17 cellular contexts compared by ENCODE assay signal in the genomic region with DNA sequence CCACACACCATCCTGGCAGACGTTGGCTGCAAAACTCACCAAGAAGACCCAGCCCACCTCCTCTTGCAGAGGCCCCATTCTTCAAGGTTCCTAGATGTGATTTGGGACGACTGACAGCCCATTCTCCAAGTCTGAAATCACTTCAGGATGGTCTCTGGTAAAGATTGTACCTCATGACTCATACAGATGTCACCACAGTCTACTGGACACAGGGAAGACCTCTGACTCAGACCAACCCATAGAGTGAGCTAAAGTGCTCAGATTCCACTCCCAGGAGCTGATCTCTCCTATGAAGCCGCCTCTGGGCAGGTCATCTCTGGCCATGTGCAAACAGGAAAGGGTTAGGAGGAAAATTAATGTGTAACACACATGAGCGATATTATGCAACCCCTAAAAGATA.
A peak's percentile ranks its signal among the peaks of the same experiment; 100 is the strongest.
DNase-seq lines count a peak whose midpoint lies in the region; ATAC-seq, FAIRE-seq and TF ChIP-seq lines count a peak whose summit lies in the region.
"Had no signal": no experiment of that assay in that cellular context is flagged by ENCODE, and none has a peak within 500 bp of the region (broad histone marks: within the 10 kb centered on the region; RNA-seq: fewer than 3 reads in every experiment).

No MANE protein-coding gene starts in this region.

- DNase-seq in A549 (ENCODE audit: low read depth in 1 of 2, low spot score in 1 of 2): peak; percentile 5 to 40
- DNase-seq in HS-5 (ENCODE audit: low read depth): peak; percentile 9
- peak; percentile 71 for DNase-seq in RPMI7951 (ENCODE audit: low read depth)
- peak; percentile 55 for DNase-seq in kidney glomerular epithelial cell (lab: John Stamatoyannopoulos, UW)
- DNase-seq in H9: no peak
- no peak for DNase-seq in SKM-1 treated with dmso at 0.1 percent for 144 hours (lab: John Stamatoyannopoulos, UW; ENCODE audit: unreplicated experiment)
- no peak for DNase-seq in GM12891 (ENCODE audit: insufficient read length, low spot score)
- DNase-seq in activated CD4-positive, alpha-beta T cell treated with anti-CD3 and anti-CD28 coated beads for 4 hours: no peak
- DNase-seq: COR-L47, DMS153, KG1, NCI-H1092 treated with DMSO at 0.1 percent for 48 hours, NCI-H1694 treated with DMSO at 0.1 percent for 48 hours, NCI-H345, NCI-H526 treated with DMSO at 0.1 percent for 48 hours, T-helper 1 cell had no signal

- no peak overlapping the region for H2BK15ac ChIP-seq in H9 (ENCODE audit: low read depth, low read length)

- H3K23ac ChIP-seq in H9 (ENCODE audit: insufficient read length, low read depth, low read length): no peak overlapping the region

- H3K4me2 ChIP-seq in A549 (no peak overlapping the region), H9 (ENCODE audit: insufficient read depth, insufficient read length, low read length) (no peak overlapping the region)

- no peak overlapping the region for H3K4me3 ChIP-seq in A549
- H3K4me3 ChIP-seq: HAP-1 had no signal

- CTCF ChIA-PET in A549 (lab: Yijun Ruan, JAX): interaction anchor here (1.5 kb wide), 1 partner anchor 9 kb away, joined by 3 read pairs; no protein-coding TSS in a partner anchor

- FAIRE-seq in A549 (lab: Jason Lieb, UNC): no peak
- no peak for FAIRE-seq in GM12891 (lab: Jason Lieb, UNC)

- H2BK20ac ChIP-seq in H9 (ENCODE audit: low read depth, low read length, poor library complexity, severe bottlenecking): no peak overlapping the region

- no peak overlapping the region for H2BK5ac ChIP-seq in H9 (ENCODE audit: insufficient read length, low read length)

- no peaks in the 10 kb centered on the region for H3K79me1 ChIP-seq in H9 (ENCODE audit: insufficient read depth, low read depth, low read length, poor library complexity, severe bottlenecking)

- ATAC-seq in A549: peak in 1 of 2 experiments; percentile 50; a peak in 1 of 6 replicates

- H3K4me1 ChIP-seq in A549 (no peaks in the 10 kb centered on the region), H9 (ENCODE audit: insufficient read depth, low read length) (no peaks in the 10 kb centered on the region)
- H3K4me1 ChIP-seq: HAP-1 had no signal

- H4K8ac ChIP-seq in H9 (replicated peaks; ENCODE audit: insufficient read length, low read depth, low read length): no peak overlapping the region

- H4K91ac ChIP-seq in H9 (ENCODE audit: insufficient read length, low read depth, low read length): no peak overlapping the region

- peaks cover 0 to 6% of the 10 kb centered on the region in 2 experiments; a peak in 2 of 5 replicates for H3K9me3 Mint-ChIP-seq in H9

- H3K23me2 ChIP-seq in H9 (ENCODE audit: insufficient read length, low read depth, low read length, poor library complexity, severe bottlenecking): no peaks in the 10 kb centered on the region

- no peak for TF ChIP-seq EP300 in A549 (IDR thresholded peaks at IDR 0.05)

- no peak overlapping the region for H4K5ac ChIP-seq in H9 (ENCODE audit: insufficient read length, low read depth, low read length)

- no peaks in the 10 kb centered on the region for H4K20me1 ChIP-seq in H9 (ENCODE audit: control insufficient read depth, insufficient read depth, insufficient read length)

- H2AK5ac ChIP-seq in H9 (ENCODE audit: insufficient read length, low read length): no peak overlapping the region

- H3K27ac Mint-ChIP-seq in H9: no peak overlapping the region

- H2BK12ac ChIP-seq in H9 (ENCODE audit: insufficient read length, low read depth, low read length): no peak overlapping the region

- H3K9ac ChIP-seq in H9 (ENCODE audit: extremely low read depth, insufficient read length, low read length): no peak overlapping the region

- H2AFZ ChIP-seq in H9 (ENCODE audit: low read length): no peak overlapping the region

- H2BK120ac ChIP-seq in H9 (ENCODE audit: low read depth, low read length, poor library complexity, severe bottlenecking): no peak overlapping the region

- no peak overlapping the region for H3T11ph ChIP-seq in H9 (ENCODE audit: low read length)

- no peak overlapping the region for H3K4ac ChIP-seq in H9 (ENCODE audit: low read depth, low read length)

- H3K27me3 Mint-ChIP-seq in H9 (ENCODE audit: low read depth): peaks cover 2% of the 10 kb centered on the region; the same call in 1 of the 2 replicates

- H3K27ac ChIP-seq in A549 (no peak overlapping the region), H9 (ENCODE audit: insufficient read length, low read depth, low read length) (no peak overlapping the region)

- no peak overlapping the region for H3K56ac ChIP-seq in H9 (ENCODE audit: insufficient read length, low read depth, low read length)

- H3K9me3 ChIP-seq in A549 (no peaks in the 10 kb centered on the region), H9 (ENCODE audit: control insufficient read depth, low read depth, low read length) (no peaks in the 10 kb centered on the region)
- H3K9me3 ChIP-seq: HAP-1 had no signal

- peaks cover 21 to 31% of the 10 kb centered on the region in 2 experiments for H3K4me1 Mint-ChIP-seq in H9

- no peak overlapping the region; a peak in 1 of 5 replicates for H3K4me3 Mint-ChIP-seq in H9

- TF ChIP-seq CTCF in A549 (IDR thresholded peaks at IDR 0.05) (no peak), H9 (conservative IDR thresholded peaks at IDR 0.05) (no peak)

- H3K27me3 ChIP-seq in H9 (ENCODE audit: insufficient read depth, low read length): no peaks in the 10 kb centered on the region

- no peak overlapping the region for H3K14ac ChIP-seq in H9 (ENCODE audit: insufficient read depth, low read length)

- TF ChIP-seq POLR2A in A549 (IDR thresholded peaks at IDR 0.05; ENCODE audit: low read length) (no peak), GM12891 (IDR thresholded peaks at IDR 0.05; ENCODE audit: low read depth, low read length) (no peak)

- H3K79me2 ChIP-seq in H9 (ENCODE audit: insufficient read depth, low read length): no peaks in the 10 kb centered on the region

- WGBS in A549 (ENCODE audit: missing lambda C conversion rate): 14% methylated on average over 4 of the region's 4 CpGs
- no CpG with 5 or more reads among the region's 4 CpGs for WGBS in H9 (ENCODE audit: extremely low coverage, insufficient read length, low lambda C conversion rate)

- H3K18ac ChIP-seq in H9 (ENCODE audit: insufficient read length, low read depth, low read length): no peak overlapping the region

- TF ChIP-seq RAD21 in A549 (conservative IDR thresholded peaks at IDR 0.05 in 1 of 2, IDR thresholded peaks at IDR 0.05 in 1 of 2): no peak

- POLR2A ChIA-PET in A549 (lab: Yijun Ruan, JAX): no interaction called here

- H3K36me3 Mint-ChIP-seq in H9 (ENCODE audit: insufficient read depth in 1 of 3, low read depth in 3 of 3): no peaks in the 10 kb centered on the region; a peak in 1 of 7 replicates

TF ChIP-seq in A549, 52 proteins besides CTCF, POLR2A, EP300 and RAD21 (continues in another document):
- TF ChIP-seq EHMT2 (IDR thresholded peaks at IDR 0.05; ENCODE audit: low read depth) (no peak), SMC3 (IDR thresholded peaks at IDR 0.05) (no peak)
- TF ChIP-seq, protein P1, sequence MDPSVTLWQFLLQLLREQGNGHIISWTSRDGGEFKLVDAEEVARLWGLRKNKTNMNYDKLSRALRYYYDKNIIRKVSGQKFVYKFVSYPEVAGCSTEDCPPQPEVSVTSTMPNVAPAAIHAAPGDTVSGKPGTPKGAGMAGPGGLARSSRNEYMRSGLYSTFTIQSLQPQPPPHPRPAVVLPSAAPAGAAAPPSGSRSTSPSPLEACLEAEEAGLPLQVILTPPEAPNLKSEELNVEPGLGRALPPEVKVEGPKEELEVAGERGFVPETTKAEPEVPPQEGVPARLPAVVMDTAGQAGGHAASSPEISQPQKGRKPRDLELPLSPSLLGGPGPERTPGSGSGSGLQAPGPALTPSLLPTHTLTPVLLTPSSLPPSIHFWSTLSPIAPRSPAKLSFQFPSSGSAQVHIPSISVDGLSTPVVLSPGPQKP (IDR thresholded peaks at IDR 0.05; ENCODE audit: low read depth, low read length): no peak

TF ChIP-seq in GM12891, 5 proteins besides CTCF, POLR2A, EP300 and RAD21:
- TF ChIP-seq TAF1 (IDR thresholded peaks at IDR 0.05; ENCODE audit: low read depth, low read length): no peak
- no peak for TF ChIP-seq SPI1 (IDR thresholded peaks at IDR 0.05; ENCODE audit: low read depth, low read length)
- TF ChIP-seq POLR2AphosphoS5 (IDR thresholded peaks at IDR 0.05; ENCODE audit: low read depth, low read length): no peak
- no peak for TF ChIP-seq PAX5 (IDR thresholded peaks at IDR 0.05; ENCODE audit: insufficient read depth, low read length, severe bottlenecking)
- no peak for TF ChIP-seq POU2F2 (IDR thresholded peaks at IDR 0.05; ENCODE audit: low read depth, low read length)

Comparison
In these comparisons a context has a peak if more than half of its experiments do, and no peak if none do; other contexts are left out.
1. DNase-seq: peak in A549 (2 of 2), HS-5 (single experiment), RPMI7951 (single experiment) and kidney glomerular epithelial cell (single experiment); none in H9 (single experiment), SKM-1 treated with dmso at 0.1 percent for 144 hours (single experiment), GM12891 (single experiment) and activated CD4-positive, alpha-beta T cell treated with anti-CD3 and anti-CD28 coated beads for 4 hours (0 of 2).